ENCODE assay signal across 8 cellular contexts in genomic region chr1:86702954-86703494, GRCh38. TPM values are rescaled to one million over a fixed set of nuclear protein-coding genes. Genes with fewer than 3 reads are reported as not detected.
DNase-seq lines count a peak whose midpoint lies in the region; ATAC-seq, FAIRE-seq and TF ChIP-seq lines count a peak whose summit lies in the region.
"Not testable (repeated sequence)": the region's sequence is repeated elsewhere in the genome, so short reads cannot be mapped to it uniquely, and the experiment has no call there.

No MANE protein-coding gene starts in this region.

- SMC1A ChIA-PET in GM12878 (lab: Charles Lee; ENCODE audit: uncharacterized antibody, unreplicated experiment) = interaction anchor here (1.9 to 8.4 kb wide), 2 partner anchors 13 to 381 kb away, joined by 7 to 52 read pairs; no protein-coding TSS in a partner anchor

- peak overlapping the region; percentile 94 for H3K4me3 ChIP-seq in CD4-positive, CD25-positive, alpha-beta regulatory T cell (ENCODE audit: low read depth, low read length)
- H3K4me3 ChIP-seq in HEK293 (ENCODE audit: low read depth, low read length); Panc1 (ENCODE audit: low read depth in 2 of 2, low read length in 2 of 2): not testable (repeated sequence)
- H3K4me3 ChIP-seq in GM12878 = peak overlapping the region; percentile 93; the same call in 1 of the 2 replicates

- peak overlapping the region; percentile 98 for H3K4me2 ChIP-seq in GM12878 (ENCODE audit: control insufficient read depth, insufficient read depth)

- H3K27me3 Mint-ChIP-seq in CD4-positive, CD25-positive, alpha-beta regulatory T cell; activated T-cell treated with anti-CD3 and anti-CD28 coated beads, Interleukin-2, amount 50 U/mL, for 24 hours; nephron (ENCODE audit: low read depth); stimulated activated naive B cell treated with anti-CD40 and anti-IgM and Interleukin-4, amounts not matched to agents 10 μg/mL and 1 μg/mL and 100 μg/mL, for 72 hours: not testable (repeated sequence)
- peaks cover 14% of the 10 kb centered on the region for H3K27me3 Mint-ChIP-seq in glutamatergic neuron (ENCODE audit: unreplicated experiment)

- TF ChIP-seq CTCF in HEK293 (tag by site-specific recombination; IDR thresholded peaks at IDR 0.05); Panc1 (IDR thresholded peaks at IDR 0.05); GM12878 (IDR thresholded peaks at IDR 0.05 in 2 of 3, conservative IDR thresholded peaks at IDR 0.05 in 1 of 3; ENCODE audit: control insufficient read depth in 2 of 3, extremely low read depth in 1 of 3, insufficient read depth in 1 of 3, low read depth in 3 of 3, low read length in 3 of 3); glutamatergic neuron (IDR thresholded peaks at IDR 0.05; ENCODE audit: partially characterized antibody, unreplicated experiment); nephron (IDR thresholded peaks at IDR 0.05; ENCODE audit: unreplicated experiment in 3 of 3): not testable (repeated sequence)

- H3K27ac Mint-ChIP-seq in CD4-positive, CD25-positive, alpha-beta regulatory T cell = peak overlapping the region; percentile 90 to 97 (median 97)
- H3K27ac Mint-ChIP-seq in activated T-cell treated with anti-CD3 and anti-CD28 coated beads, Interleukin-2, amount 50 U/mL, for 24 hours = peak overlapping the region; percentile 98
- peak overlapping the region; percentile 40 for H3K27ac Mint-ChIP-seq in glutamatergic neuron (ENCODE audit: unreplicated experiment)
- peak overlapping the region; percentile 90 to 100 (median 95) for H3K27ac Mint-ChIP-seq in nephron
- H3K27ac Mint-ChIP-seq in stimulated activated naive B cell treated with anti-CD40 and anti-IgM and Interleukin-4, amounts not matched to agents 10 μg/mL and 1 μg/mL and 100 μg/mL, for 72 hours = not testable (repeated sequence)

- H3K4me3 Mint-ChIP-seq in CD4-positive, CD25-positive, alpha-beta regulatory T cell = peak overlapping the region; percentile 95 to 99 (median 96)
- peak overlapping the region; percentile 99 for H3K4me3 Mint-ChIP-seq in activated T-cell treated with anti-CD3 and anti-CD28 coated beads, Interleukin-2, amount 50 U/mL, for 24 hours
- H3K4me3 Mint-ChIP-seq in glutamatergic neuron (ENCODE audit: unreplicated experiment) (peak overlapping the region; percentile 94), nephron (peak overlapping the region; percentile 90 to 93 (median 90))
- H3K4me3 Mint-ChIP-seq in stimulated activated naive B cell treated with anti-CD40 and anti-IgM and Interleukin-4, amounts not matched to agents 10 μg/mL and 1 μg/mL and 100 μg/mL, for 72 hours = peak overlapping the region; percentile 54 to 72

- not testable (repeated sequence) for BruUV-seq in Panc1 (replicated peaks; lab: Mats Ljungman, UMichigan); GM12878 (replicated peaks; lab: Mats Ljungman, UMichigan)

- H4K20me1 ChIP-seq in GM12878 (ENCODE audit: control insufficient read depth, insufficient read depth) = not testable (repeated sequence)

- H3K4me1 Mint-ChIP-seq in CD4-positive, CD25-positive, alpha-beta regulatory T cell = peaks cover 27 to 59% (median 42%) of the 10 kb centered on the region in 4 donors
- peaks cover 33% of the 10 kb centered on the region for H3K4me1 Mint-ChIP-seq in activated T-cell treated with anti-CD3 and anti-CD28 coated beads, Interleukin-2, amount 50 U/mL, for 24 hours (ENCODE audit: low read depth)
- H3K4me1 Mint-ChIP-seq in glutamatergic neuron (ENCODE audit: low read depth, unreplicated experiment) = not testable (repeated sequence)
- H3K4me1 Mint-ChIP-seq in nephron = peaks cover 28% of the 10 kb centered on the region
- H3K4me1 Mint-ChIP-seq in stimulated activated naive B cell treated with anti-CD40 and anti-IgM and Interleukin-4, amounts not matched to agents 10 μg/mL and 1 μg/mL and 100 μg/mL, for 72 hours = peaks cover 21 to 30% of the 10 kb centered on the region in 2 donors

- TF ChIP-seq POLR2A in GM12878 (IDR thresholded peaks at IDR 0.05; ENCODE audit: low read depth, low read length) = not testable (repeated sequence)

- H3K9me3 Mint-ChIP-seq in CD4-positive, CD25-positive, alpha-beta regulatory T cell; activated T-cell treated with anti-CD3 and anti-CD28 coated beads, Interleukin-2, amount 50 U/mL, for 24 hours; nephron; stimulated activated naive B cell treated with anti-CD40 and anti-IgM and Interleukin-4, amounts not matched to agents 10 μg/mL and 1 μg/mL and 100 μg/mL, for 72 hours: not testable (repeated sequence)
- peaks cover 12% of the 10 kb centered on the region for H3K9me3 Mint-ChIP-seq in glutamatergic neuron (ENCODE audit: unreplicated experiment)

- in situ Hi-C loops in Panc1 (cut with HindIII; ENCODE audit: low pct_unique_long_range_greater_than_20kb, low sequenced_read_pairs) = not testable (repeated sequence)
- in situ Hi-C loops in GM12878 (cut with MboI) = loop anchor here (10.0 kb wide), 1 partner anchor 318 kb away; no protein-coding TSS in a partner anchor

- not testable (repeated sequence) for TF ChIP-seq RAD21 in GM12878 (IDR thresholded peaks at IDR 0.05; ENCODE audit: insufficient read depth, low read depth, low read length)

- peaks cover 34% of the 10 kb centered on the region for H3K79me2 ChIP-seq in GM12878 (ENCODE audit: control insufficient read depth, insufficient read depth, low read length)

- CTCF ChIA-PET in HEK293 (lab: Yijun Ruan, JAX) = interaction anchor here (0.7 to 2.6 kb wide), 9 partner anchors 11 to 631 kb away, joined by 3 to 22 read pairs (median 5); no protein-coding TSS in a partner anchor
- CTCF ChIA-PET in Panc1 (lab: Charles Lee) = not testable (repeated sequence)
- CTCF ChIA-PET in GM12878 (lab: Yijun Ruan, JAX) = interaction anchor here (1.1 to 7.2 kb wide), 12 partner anchors 9 to 382 kb away, joined by 4 to 87 read pairs (median 7); no protein-coding TSS in a partner anchor

- not testable (repeated sequence) for H3K9ac ChIP-seq in GM12878 (ENCODE audit: control insufficient read depth, insufficient read depth, low read length)

- H3K36me3 ChIP-seq in CD4-positive, CD25-positive, alpha-beta regulatory T cell (ENCODE audit: control insufficient read depth, insufficient read depth, low read length); HEK293 (ENCODE audit: control insufficient read depth in 2 of 2, insufficient read depth in 1 of 2, low read length in 2 of 2); Panc1 (ENCODE audit: control insufficient read depth, insufficient read depth, low read length); GM12878 (ENCODE audit: control insufficient read depth in 2 of 2, insufficient read depth in 2 of 2, low read length in 1 of 2): not testable (repeated sequence)

- not testable (repeated sequence) for H3K36me3 Mint-ChIP-seq in CD4-positive, CD25-positive, alpha-beta regulatory T cell; glutamatergic neuron (ENCODE audit: unreplicated experiment); nephron (ENCODE audit: low read depth)
- peaks cover 20% of the 10 kb centered on the region for H3K36me3 Mint-ChIP-seq in activated T-cell treated with anti-CD3 and anti-CD28 coated beads, Interleukin-2, amount 50 U/mL, for 24 hours (ENCODE audit: low read depth)
- H3K36me3 Mint-ChIP-seq in stimulated activated naive B cell treated with anti-CD40 and anti-IgM and Interleukin-4, amounts not matched to agents 10 μg/mL and 1 μg/mL and 100 μg/mL, for 72 hours = peaks cover 8 to 10% of the 10 kb centered on the region in 2 donors

- not testable (repeated sequence) for H3K27me3 ChIP-seq in CD4-positive, CD25-positive, alpha-beta regulatory T cell (ENCODE audit: control insufficient read depth, insufficient read depth, low read length); Panc1 (ENCODE audit: control insufficient read depth, insufficient read depth, low read length); GM12878 (replicated peaks in 1 of 2; ENCODE audit: control insufficient read depth in 2 of 2, insufficient read depth in 2 of 2, low read length in 1 of 2)

- RAD21 ChIA-PET in GM12878 (lab: Charles Lee; ENCODE audit: unreplicated experiment) = interaction anchor here (1.4 to 4.1 kb wide), 3 partner anchors 12 to 380 kb away, joined by 4 to 31 read pairs (median 12); no protein-coding TSS in a partner anchor

- not testable (repeated sequence) for FAIRE-seq in GM12878 (lab: Jason Lieb, UNC)

- peak overlapping the region; percentile 100 for H2AFZ ChIP-seq in GM12878 (ENCODE audit: control insufficient read depth, low read depth, low read length)

- not testable (repeated sequence) for TF ChIP-seq EP300 in GM12878 (IDR thresholded peaks at IDR 0.05; ENCODE audit: borderline replicate concordance in 1 of 2, control insufficient read depth in 1 of 2, low read depth in 2 of 2, low read length in 2 of 2)

- not testable (repeated sequence) for ATAC-seq in CD4-positive, CD25-positive, alpha-beta regulatory T cell (ENCODE audit: low read depth in 2 of 2); Panc1; GM12878; stimulated activated naive B cell treated with anti-CD40 and anti-IgM and Interleukin-4, amounts not matched to agents 10 μg/mL and 1 μg/mL and 100 μg/mL, for 72 hours (replicated peaks)

- DNase-seq in CD4-positive, CD25-positive, alpha-beta regulatory T cell; Panc1 (ENCODE audit: low read depth, low spot score); activated T-cell treated with anti-CD3 and anti-CD28 coated beads, Interleukin-2, amount 50 U/mL, for 24 hours; GM12878 (ENCODE audit: low read depth, low spot score); glutamatergic neuron; stimulated activated naive B cell treated with anti-CD40 and anti-IgM and Interleukin-4, amounts not matched to agents 10 μg/mL and 1 μg/mL and 100 μg/mL, for 72 hours: not testable (repeated sequence)

- intact Hi-C loops in Panc1 (cut with micrococcal nuclease; ENCODE audit: unreplicated experiment) = not testable (repeated sequence)
- intact Hi-C loops in GM12878 (cut with micrococcal nuclease; ENCODE audit: unreplicated experiment) = loop anchor here (5.0 to 10.0 kb wide), 3 partner anchors 201 to 632 kb away; no protein-coding TSS in a partner anchor

- H3K4me1 ChIP-seq in CD4-positive, CD25-positive, alpha-beta regulatory T cell (ENCODE audit: control insufficient read depth, insufficient read depth, low read length, poor library complexity, severe bottlenecking) = peaks cover 37% of the 10 kb centered on the region
- H3K4me1 ChIP-seq in HEK293 (ENCODE audit: control insufficient read depth, insufficient read depth, low read length); GM12878 (ENCODE audit: control insufficient read depth, insufficient read depth, low read length): not testable (repeated sequence)
- peaks cover 17% of the 10 kb centered on the region for H3K4me1 ChIP-seq in Panc1 (ENCODE audit: control insufficient read depth, insufficient read depth, low read length)

- H3K27ac ChIP-seq in CD4-positive, CD25-positive, alpha-beta regulatory T cell (ENCODE audit: insufficient read depth, low read length, poor library complexity, severe bottlenecking) = peak overlapping the region; percentile 95
- not testable (repeated sequence) for H3K27ac ChIP-seq in HEK293 (ENCODE audit: extremely low read depth, low read depth, low read length); GM12878 (ENCODE audit: control insufficient read depth, insufficient read depth)
- H3K27ac ChIP-seq in Panc1 (ENCODE audit: low read length) = peak overlapping the region; percentile 97

- H3K9me3 ChIP-seq in CD4-positive, CD25-positive, alpha-beta regulatory T cell (ENCODE audit: control insufficient read depth in 2 of 2, low read length in 2 of 2); HEK293 (ENCODE audit: control insufficient read depth, insufficient read depth, low read depth, low read length); Panc1 (ENCODE audit: control insufficient read depth, insufficient read depth, low read depth, low read length); GM12878 (replicated peaks; ENCODE audit: control insufficient read depth, insufficient read depth, low read length): not testable (repeated sequence)

- POLR2A ChIA-PET in HEK293 (lab: Yijun Ruan, JAX) = not testable (repeated sequence)
- POLR2A ChIA-PET in Panc1 (lab: Charles Lee) (interaction anchor here (0.6 kb wide), 2 partner anchors 28 to 63 kb away, joined by 3 to 4 read pairs; no protein-coding TSS in a partner anchor), GM12878 (lab: Charles Lee) (interaction anchor here (1.1 to 6.3 kb wide), 4 partner anchors 14 to 307 kb away, joined by 3 to 45 read pairs (median 6); partner anchors contain the start of genes HS2ST1, ODF2L and SELENOF)

- WGBS in GM12878 (ENCODE audit: insufficient coverage, insufficient replicate concordance, low lambda C conversion rate, missing lambda C conversion rate) = 92% methylated on average over 5 of the region's 5 CpGs

RNA-seq across cellular contexts. Expression of gene SH3GLB1, which starts 1.4 kb away (rescaled TPM):
- total RNA-seq in CD4-positive, CD25-positive, alpha-beta regulatory T cell = 62.1 TPM
- polyA plus RNA-seq in CD4-positive, CD25-positive, alpha-beta regulatory T cell = 10 to 100 TPM; 45.2 to 76.9 (median 56.6) TPM
- total RNA-seq in Panc1 (2021; ENCODE audit: unreplicated experiment) (94.3 TPM), GM12878 (2014; rRNA removed) (18.0 and 22.5 TPM in 2 replicates), GM12878 (2014; rRNA removed; fragmentation: Illumina TruSeq; extraction: Trizol) (38.0 and 38.2 TPM in 2 replicates), GM12878 (2021) (44.5 and 45.6 TPM in 2 replicates), glutamatergic neuron (ENCODE audit: unreplicated experiment) (113 TPM)
- 53.3 TPM for polyA plus RNA-seq in Panc1 (2012; ENCODE audit: insufficient read length)
- 37.4 and 40.3 TPM in 2 replicates for total RNA-seq in GM12878 (2013; cell fraction: nucleolus; rRNA removed)
- polyA plus RNA-seq in GM12878 (2011; ENCODE audit: low read depth) = 11.3 TPM
- polyA plus RNA-seq in GM12878 (2011; rRNA removed) (34.7 and 45.3 TPM in 2 replicates), GM12878 (2014; fragmentation: Illumina TruSeq; extraction: Trizol) (49.9 and 57.3 TPM in 2 replicates), GM12878 (2014; fragmentation: Nextera tagmentation; extraction: Ambion mirVana) (10 to 100 TPM; 19.8 to 20.2 TPM), GM12878 (2014; rRNA removed) (28.6 and 33.4 TPM in 2 replicates), GM12878 (2016; fragmentation: Nextera tagmentation; extraction: Ambion mirVana) (10 to 100 TPM; 57.2 to 59.0 TPM)
- 16.0 and 17.5 TPM in 2 replicates for polyA plus RNA-seq in GM12878 (2011; cell fraction: cytosol; rRNA removed)
- 13.4 and 14.5 TPM in 2 replicates for polyA plus RNA-seq in GM12878 (2011; cell fraction: nucleus; rRNA removed)
- polyA plus RNA-seq in GM12878 (2012) = 32.4 and 39.7 TPM in 2 replicates
- 20.3 and 30.5 TPM in 2 replicates for polyA minus RNA-seq in GM12878 (2011; rRNA and poly(A)+ RNA removed)
- polyA minus RNA-seq in GM12878 (2011; cell fraction: cytosol; rRNA and poly(A)+ RNA removed) = 8.0 and 16.7 TPM in 2 replicates
- polyA minus RNA-seq in GM12878 (2011; cell fraction: nucleus; rRNA and poly(A)+ RNA removed) = 7.9 and 11.7 TPM in 2 replicates
